In the genomic region with DNA sequence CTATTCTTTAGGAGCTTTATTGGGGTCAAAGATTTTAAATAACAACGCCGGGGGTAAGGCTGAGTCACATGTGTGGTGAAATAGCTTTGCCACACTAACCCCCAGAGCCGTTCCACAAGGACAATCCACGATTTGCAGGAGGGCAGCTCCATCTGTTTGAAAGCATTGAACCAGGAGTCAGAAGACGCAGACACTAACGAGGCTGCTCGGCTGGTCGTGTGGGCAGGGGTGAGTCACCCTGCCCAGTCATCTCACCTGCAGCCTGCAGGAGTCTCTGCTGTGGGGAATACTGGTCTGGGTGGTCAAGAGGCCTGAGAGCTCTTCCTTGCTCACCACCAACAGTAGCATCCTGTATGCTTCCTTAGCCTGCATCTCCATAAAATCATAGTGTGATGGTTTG, we compare ENCODE assay signal across 15 cellular contexts.
DNase-seq lines count a peak whose midpoint lies in the region; ATAC-seq and TF ChIP-seq lines count a peak whose summit lies in the region.
"Had no signal": no experiment of that assay in that cellular context is flagged by ENCODE, and none has a peak within 500 bp of the region (broad histone marks: within the 10 kb centered on the region; RNA-seq: fewer than 3 reads in every experiment).

No MANE protein-coding gene starts in this region.

- H3K4me1 ChIP-seq in mucosa of descending colon (ENCODE audit: low read depth), result no peaks in the 10 kb centered on the region
- H3K4me1 ChIP-seq: transverse colon had no signal

- peak; percentile 47 for DNase-seq in activated CD4-positive, alpha-beta T cell treated with anti-CD3 and anti-CD28 coated beads for 48 hours
- no peak for DNase-seq in activated CD4-positive, alpha-beta T cell treated with anti-CD3 and anti-CD28 coated beads, Interleukin-2, amount 50 U/mL, for 1 hour
- DNase-seq in HK-2 (ENCODE audit: unreplicated experiment) (peak; percentile 33), mucosa of descending colon (no peak), NCI-H1930 (lab: John Stamatoyannopoulos, UW) (no peak)
- peak; percentile 18 for DNase-seq in activated naive CD8-positive, alpha-beta T cell treated with anti-CD3 and anti-CD28 coated beads for 36 hours
- DNase-seq: body of pancreas, glutamatergic neuron, left ventricle myocardium inferior, NCI-H510A, Right ventricle myocardium superior, transverse colon had no signal

- no peak overlapping the region for H3K4me3 ChIP-seq in mucosa of descending colon
- H3K4me3 ChIP-seq: body of pancreas, left ventricle myocardium inferior, transverse colon had no signal

- peak; percentile 37 for ATAC-seq in mucosa of descending colon
- no peak for ATAC-seq in HG03196 (IDR thresholded peaks at IDR 0.05; ENCODE audit: unreplicated experiment)
- no peak for ATAC-seq in HG02623 (IDR thresholded peaks at IDR 0.05; ENCODE audit: unreplicated experiment)
- ATAC-seq: body of pancreas had no signal

- no peaks in the 10 kb centered on the region for H3K36me3 Mint-ChIP-seq in activated naive CD8-positive, alpha-beta T cell treated with anti-CD3 and anti-CD28 coated beads for 36 hours

- H3K9me3 ChIP-seq in mucosa of descending colon, result no peaks in the 10 kb centered on the region
- H3K9me3 ChIP-seq: body of pancreas, left ventricle myocardium inferior, transverse colon had no signal

- no peaks in the 10 kb centered on the region for H3K36me3 ChIP-seq in mucosa of descending colon (ENCODE audit: low read depth)
- H3K36me3 ChIP-seq: left ventricle myocardium inferior, transverse colon had no signal

- H3K27me3 Mint-ChIP-seq in activated naive CD8-positive, alpha-beta T cell treated with anti-CD3 and anti-CD28 coated beads for 36 hours, result no peaks in the 10 kb centered on the region

- H3K27ac Mint-ChIP-seq in activated naive CD8-positive, alpha-beta T cell treated with anti-CD3 and anti-CD28 coated beads for 36 hours, result no peak overlapping the region

- intact Hi-C loops in mucosa of descending colon (cut with DNase I, micrococcal nuclease), result no loop called here

- H3K9me3 Mint-ChIP-seq in activated naive CD8-positive, alpha-beta T cell treated with anti-CD3 and anti-CD28 coated beads for 36 hours, result peaks cover 1% of the 10 kb centered on the region
- H3K9me3 Mint-ChIP-seq: neural crest cell had no signal

- TF ChIP-seq CTCF in mucosa of descending colon (IDR thresholded peaks at IDR 0.05), result no peak

- peaks cover 20% of the 10 kb centered on the region for H3K4me1 Mint-ChIP-seq in activated naive CD8-positive, alpha-beta T cell treated with anti-CD3 and anti-CD28 coated beads for 36 hours

- H3K4me3 Mint-ChIP-seq in activated naive CD8-positive, alpha-beta T cell treated with anti-CD3 and anti-CD28 coated beads for 36 hours, result no peak overlapping the region
- H3K4me3 Mint-ChIP-seq: neural crest cell had no signal

Comparison
In these comparisons a context has a peak if more than half of its experiments do, and no peak if none do; other contexts are left out.
1. DNase-seq: peak in activated CD4-positive, alpha-beta T cell treated with anti-CD3 and anti-CD28 coated beads for 48 hours (single experiment), HK-2 (single experiment) and activated naive CD8-positive, alpha-beta T cell treated with anti-CD3 and anti-CD28 coated beads for 36 hours (single experiment); none in activated CD4-positive, alpha-beta T cell treated with anti-CD3 and anti-CD28 coated beads, Interleukin-2, amount 50 U/mL, for 1 hour (single experiment), mucosa of descending colon (0 of 3) and NCI-H1930 (0 of 2).